Comparison of ENCODE assay signal across 1 cellular context in genomic region chr1:8358897-8359616, GRCh38.
TF ChIP-seq lines count a peak whose summit lies in the region.

No MANE protein-coding gene starts in this region.

TF ChIP-seq in K562, 482 proteins besides CTCF, POLR2A, EP300 and RAD21 (continued from another document):
- TF ChIP-seq FOXO4 (CRISPR knock-in tag; IDR thresholded peaks at IDR 0.05) (no peak), YY1 (IDR thresholded peaks at IDR 0.05; ENCODE audit: borderline replicate concordance in 1 of 3, control insufficient read depth in 1 of 3, extremely low read depth in 1 of 3, insufficient read depth in 3 of 3, insufficient read length in 1 of 3, insufficient replicate concordance in 2 of 3, low read depth in 1 of 3, low read length in 2 of 3) (no peak), GTF2A2 (tag; IDR thresholded peaks at IDR 0.05) (no peak), CTCFL (IDR thresholded peaks at IDR 0.05; ENCODE audit: borderline replicate concordance, insufficient read depth, low read depth, low read length, poor library complexity, severe bottlenecking) (peak; percentile 26), U2AF1 (optimal IDR thresholded peaks at IDR 0.05; ENCODE audit: low read depth, low read length) (no peak), PCBP2 (IDR thresholded peaks at IDR 0.05; ENCODE audit: low read depth, low read length, poor library complexity, severe bottlenecking) (no peak), CEBPB (tag; IDR thresholded peaks at IDR 0.05) (no peak), HMBOX1 (IDR thresholded peaks at IDR 0.05) (no peak), ZNF75A (CRISPR knock-in tag; IDR thresholded peaks at IDR 0.05) (no peak), KDM5B (IDR thresholded peaks at IDR 0.05; ENCODE audit: insufficient replicate concordance, low read depth, low read length) (no peak), CXXC5 (CRISPR knock-in tag; IDR thresholded peaks at IDR 0.05) (no peak), ZNF12 (CRISPR knock-in tag; IDR thresholded peaks at IDR 0.05) (no peak), NBN (IDR thresholded peaks at IDR 0.05; ENCODE audit: low read depth) (no peak), CGGBP1 (CRISPR knock-in tag; IDR thresholded peaks at IDR 0.05) (no peak), RBM22 (IDR thresholded peaks at IDR 0.05; ENCODE audit: low read depth, low read length, poor library complexity, severe bottlenecking) (peak; percentile 75), ZEB2 (IDR thresholded peaks at IDR 0.05) (no peak), TAF9B (IDR thresholded peaks at IDR 0.05; ENCODE audit: partially characterized antibody) (no peak), PCBP1 (IDR thresholded peaks at IDR 0.05; ENCODE audit: low read depth, low read length, poor library complexity, severe bottlenecking) (peak; percentile 16), MAFG (tag; conservative IDR thresholded peaks at IDR 0.05) (no peak), VEZF1 (CRISPR knock-in tag; IDR thresholded peaks at IDR 0.05) (no peak), ZNF282 (CRISPR knock-in tag; IDR thresholded peaks at IDR 0.05) (no peak), MGA (IDR thresholded peaks at IDR 0.05) (no peak), HCFC1 (IDR thresholded peaks at IDR 0.05; ENCODE audit: low read depth, low read length) (no peak), ZNF143 (CRISPR knock-in tag; IDR thresholded peaks at IDR 0.05) (no peak), SP1 (CRISPR knock-in tag; IDR thresholded peaks at IDR 0.05) (no peak)
